In the genomic region with DNA sequence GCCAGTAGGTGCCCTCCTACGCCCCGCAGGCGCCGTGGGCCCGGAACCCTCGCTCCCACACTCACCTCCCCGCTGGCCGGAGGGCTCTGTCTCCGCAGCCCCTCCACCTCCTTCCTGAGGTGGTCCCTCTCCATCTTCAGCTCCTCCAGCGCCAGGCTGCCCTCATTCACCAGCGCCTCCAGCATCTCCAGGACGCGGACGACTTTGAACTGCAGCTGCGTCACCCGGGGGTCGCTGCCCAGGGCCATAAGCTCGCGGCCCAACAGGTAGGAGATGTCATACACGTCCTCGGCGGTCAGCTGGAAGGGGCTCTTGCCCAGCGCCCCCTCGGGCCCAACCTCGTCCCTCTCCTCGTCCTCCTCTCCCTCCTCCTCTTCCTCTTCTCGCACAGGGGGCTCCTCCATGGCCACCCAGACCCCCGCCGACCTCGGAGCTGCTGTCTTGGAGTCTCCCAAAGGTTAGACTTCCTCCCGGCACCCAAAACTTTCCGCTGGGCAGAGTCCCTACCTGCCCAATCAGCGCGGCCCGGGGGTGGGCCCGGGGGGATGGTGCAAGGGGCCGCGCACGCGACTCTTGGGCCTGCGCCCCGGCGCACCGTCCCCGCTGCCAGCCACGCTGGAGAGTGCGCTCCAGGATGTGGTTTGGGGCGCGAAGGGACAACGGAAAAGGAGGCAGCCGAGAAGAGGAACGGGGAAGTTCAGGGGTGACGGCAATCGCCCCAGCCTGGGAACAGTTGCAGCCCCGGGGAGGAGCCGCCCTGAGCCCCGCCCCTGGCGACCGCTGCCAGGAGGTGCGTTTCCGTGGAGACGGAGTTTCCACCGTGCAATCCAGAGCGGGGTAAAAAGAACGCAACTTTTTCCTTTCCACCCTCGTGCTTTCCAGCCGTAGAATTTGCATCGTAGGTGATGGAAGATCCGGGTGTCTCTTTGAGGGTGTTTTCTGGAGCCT, we compare ENCODE assay signal across 8 cellular contexts. TPM values are rescaled to one million over a fixed set of nuclear protein-coding genes. Genes with fewer than 3 reads are reported as not detected.
DNase-seq lines count a peak whose midpoint lies in the region; ATAC-seq and TF ChIP-seq lines count a peak whose summit lies in the region.

A gene with protein sequence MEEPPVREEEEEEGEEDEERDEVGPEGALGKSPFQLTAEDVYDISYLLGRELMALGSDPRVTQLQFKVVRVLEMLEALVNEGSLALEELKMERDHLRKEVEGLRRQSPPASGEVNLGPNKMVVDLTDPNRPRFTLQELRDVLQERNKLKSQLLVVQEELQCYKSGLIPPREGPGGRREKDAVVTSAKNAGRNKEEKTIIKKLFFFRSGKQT (minus strand): TSS at position 668 of the 948 bp plus-strand sequence. CDS start 264 bp downstream, at position 404.

- DNase-seq in AG09309 (ENCODE audit: low read depth) (peak; percentile 38), NCI-H345 treated with DMSO at 0.1 percent for 48 hours (lab: John Stamatoyannopoulos, UW; ENCODE audit: unreplicated experiment) (peak; percentile 3), dermis blood vessel endothelial cell (peak; percentile 78), right lobe of liver (peak; percentile 91 to 95 (median 92))
- DNase-seq in activated CD4-positive, alpha-beta T cell treated with anti-CD3 and anti-CD28 coated beads, Interleukin-2, amount 50 U/mL, for 24 hours (ENCODE audit: low read depth in 1 of 2, low spot score in 1 of 2) = peak; percentile 85 to 91
- DNase-seq in stimulated activated CD4-positive, alpha-beta T cell treated with anti-CD3 and anti-CD28 coated beads, Interleukin-4, amount 100 ng/mL, for 1 hour = peak; percentile 93

- ATAC-seq in GM18520 (IDR thresholded peaks at IDR 0.05; ENCODE audit: unreplicated experiment) (peak; percentile 73), HG03045 (IDR thresholded peaks at IDR 0.05; ENCODE audit: unreplicated experiment) (peak; percentile 76), right lobe of liver (peak; percentile 94 to 98 (median 98))

- H3K27me3 ChIP-seq in right lobe of liver = no peaks in the 10 kb centered on the region

- TF ChIP-seq POLR2A in right lobe of liver (IDR thresholded peaks at IDR 0.05) = peak; percentile 68

- H3K27ac ChIP-seq in right lobe of liver = peak within 1 kb of the TSS; percentile 58 to 75 (median 59)

- TF ChIP-seq CTCF in AG09309 (IDR thresholded peaks at IDR 0.05; ENCODE audit: control insufficient read depth, insufficient read depth, low read depth, low read length, missing control alignments) (no peak), right lobe of liver (IDR thresholded peaks at IDR 0.05) (no peak)

- H3K9me3 ChIP-seq in right lobe of liver = no peaks in the 10 kb centered on the region

- H3K4me3 ChIP-seq in AG09309 (ENCODE audit: control insufficient read depth, low read depth, low read length) (peak within 1 kb of the TSS; percentile 87), right lobe of liver (peak within 1 kb of the TSS; percentile 78 to 91 (median 87))

- peaks cover 0 to 10% (median 0%) of the 10 kb centered on the region in 4 donors for H3K4me1 ChIP-seq in right lobe of liver

- H3K36me3 ChIP-seq in right lobe of liver = no peaks in the 10 kb centered on the region

- intact Hi-C loops in right lobe of liver (cut with DNase I) = no loop called here

- under 1% methylated on average over 47 of the region's 69 CpGs for WGBS in right lobe of liver (ENCODE audit: insufficient coverage, low coverage, low lambda C conversion rate, missing lambda C conversion rate)

RNA-seq across cellular contexts. Expression of the gene that starts here (rescaled TPM):
- total RNA-seq in dermis blood vessel endothelial cell (3.8 and 4.1 TPM in 2 replicates), right lobe of liver (1 to 10 TPM; 1.6 to 2.7 (median 1.8) TPM)

Comparison
In these comparisons a context has a peak if more than half of its experiments do, and no peak if none do; other contexts are left out.
1. Peak in every context shown above with its lines: DNase-seq, ATAC-seq, H3K4me3 ChIP-seq and H3K27ac ChIP-seq.
2. DNase-seq: peak in every context shown above with its lines; median percentile 93 in stimulated activated CD4-positive, alpha-beta T cell treated with anti-CD3 and anti-CD28 coated beads, Interleukin-4, amount 100 ng/mL, for 1 hour; 92 in right lobe of liver; 88 in activated CD4-positive, alpha-beta T cell treated with anti-CD3 and anti-CD28 coated beads, Interleukin-2, amount 50 U/mL, for 24 hours; 78 in dermis blood vessel endothelial cell; 38 in AG09309; 3 in NCI-H345 treated with DMSO at 0.1 percent for 48 hours.